Comparison of ENCODE assay signal across 13 cellular contexts in genomic region chr1:226972931-226973330, GRCh38. TPM values are rescaled to one million over a fixed set of nuclear protein-coding genes. Genes with fewer than 3 reads are reported as not detected.
DNase-seq lines count a peak whose midpoint lies in the region; ATAC-seq and TF ChIP-seq lines count a peak whose summit lies in the region.
"Had no signal": no experiment of that assay in that cellular context is flagged by ENCODE, and none has a peak within 500 bp of the region (broad histone marks: within the 10 kb centered on the region; RNA-seq: fewer than 3 reads in every experiment).

No MANE protein-coding gene starts in this region.

- H4K8ac ChIP-seq in neuronal stem cell (ENCODE audit: low read depth, low read length) = peak overlapping the region; percentile 52

- peaks cover 17% of the 10 kb centered on the region for H3K36me3 Mint-ChIP-seq in activated naive CD4-positive, alpha-beta T cell treated with anti-CD3 and anti-CD28 coated beads, Interleukin-2, amount 10 ng/mL, durations not matched to agents 7 days and 5 days

- H2AFZ ChIP-seq in neuronal stem cell (ENCODE audit: low read length) = no peak overlapping the region

- H3K4me1 ChIP-seq in heart left ventricle (peaks cover 0 to 58% (median 33%) of the 10 kb centered on the region in 12 donors), neuronal stem cell (ENCODE audit: control insufficient read depth in 2 of 2, insufficient read depth in 1 of 2, low read depth in 1 of 2, low read length in 2 of 2) (peaks cover 21 to 23% of the 10 kb centered on the region in 2 donors), uterus (peaks cover 10 to 19% of the 10 kb centered on the region in 2 donors)

- no peak overlapping the region for H2AK5ac ChIP-seq in neuronal stem cell (ENCODE audit: low read depth, low read length)

- DNase-seq in activated naive CD4-positive, alpha-beta T cell treated with anti-CD3 and anti-CD28 coated beads, Interleukin-2, amount 10 ng/mL, durations not matched to agents 7 days and 5 days = no peak
- DNase-seq in activated naive CD4-positive, alpha-beta T cell (lab: John Stamatoyannopoulos, UW) = no peak
- DNase-seq in heart left ventricle (peak in 3 of 5 donors; percentile 64 to 86 (median 78)), neuronal stem cell (ENCODE audit: low spot score) (no peak), uterus (no peak), NCI-H187 treated with DMSO at 0.1 percent for 48 hours (lab: John Stamatoyannopoulos, UW) (no peak), SIG-M5 (lab: John Stamatoyannopoulos, UW) (no peak)
- DNase-seq: activated CD4-positive, alpha-beta T cell treated with anti-CD3 and anti-CD28 coated beads, Interleukin-2, amount 10 ng/mL, durations not matched to agents 24 days and 14 days; activated T-cell treated with anti-CD3 and anti-CD28 coated beads, Interleukin-2, amount 50 U/mL, for 48 hours; effector CD8-positive, alpha-beta T cell; foreskin fibroblast had no signal

- H3K27me3 ChIP-seq in heart left ventricle (no peaks in the 10 kb centered on the region), neuronal stem cell (ENCODE audit: control insufficient read depth in 3 of 3, insufficient read depth in 3 of 3, low read depth in 1 of 3, low read length in 3 of 3) (no peaks in the 10 kb centered on the region), uterus (no peaks in the 10 kb centered on the region)

- TF ChIP-seq POLR2A in heart left ventricle (IDR thresholded peaks at IDR 0.05) = no peak
- no peak for TF ChIP-seq POLR2A in uterus (IDR thresholded peaks at IDR 0.05)

- CTCF ChIA-PET in activated naive CD4-positive, alpha-beta T cell treated with anti-CD3 and anti-CD28 coated beads, Interleukin-2, amount 10 ng/mL, durations not matched to agents 7 days and 5 days (lab: Charles Lee) = no interaction called here

- ATAC-seq in heart left ventricle = peak; percentile 45 to 67 (median 56)
- ATAC-seq in GM21619 (IDR thresholded peaks at IDR 0.05; ENCODE audit: unreplicated experiment) = no peak

- 63 to 79% (median 68%) methylated on average over 5 to 6 of the region's 6 CpGs for WGBS in heart left ventricle, 4 donors
- WGBS in neuronal stem cell (ENCODE audit: extremely low coverage in 2 of 2, insufficient read length in 2 of 2, insufficient replicate concordance in 1 of 2), 2 donors = no CpG with 5 or more reads among the region's 6 CpGs

- peak overlapping the region; percentile 80 for H3K23ac ChIP-seq in neuronal stem cell (ENCODE audit: low read depth, low read length, poor library complexity)

- intact Hi-C loops in heart left ventricle (cut with DNase I) (loop anchor here in 2 of 10 donors (2.0 to 10.0 kb wide), 2 partner anchors 52 to 58 kb away; no protein-coding TSS in a partner anchor), uterus (cut with DNase I; ENCODE audit: low total_unique reads) (no loop called here)

- no peak overlapping the region for H2BK12ac ChIP-seq in neuronal stem cell (ENCODE audit: low read length)

- H3K4ac ChIP-seq in neuronal stem cell (ENCODE audit: low read length) = peak overlapping the region; percentile 58

- H2BK15ac ChIP-seq in neuronal stem cell (ENCODE audit: low read length) = no peak overlapping the region

- H3K4me3 ChIP-seq in heart left ventricle = no peak overlapping the region
- H3K4me3 ChIP-seq in neuronal stem cell (ENCODE audit: low read length in 2 of 2) = no peak overlapping the region
- no peak overlapping the region for H3K4me3 ChIP-seq in uterus

- no peaks in the 10 kb centered on the region for H3K27me3 Mint-ChIP-seq in activated naive CD4-positive, alpha-beta T cell treated with anti-CD3 and anti-CD28 coated beads, Interleukin-2, amount 10 ng/mL, durations not matched to agents 7 days and 5 days
- H3K27me3 Mint-ChIP-seq: activated CD4-positive, alpha-beta T cell treated with anti-CD3 and anti-CD28 coated beads, Interleukin-2, amount 10 ng/mL, durations not matched to agents 24 days and 14 days; progenitor cell of endocrine pancreas had no signal

- TF ChIP-seq CTCF in heart left ventricle (IDR thresholded peaks at IDR 0.05) (no peak), uterus (IDR thresholded peaks at IDR 0.05) (no peak)

- H3K9me3 ChIP-seq in heart left ventricle (peaks cover 0 to 17% (median 0%) of the 10 kb centered on the region in 12 donors), neuronal stem cell (replicated peaks in 1 of 2; ENCODE audit: control insufficient read depth in 2 of 2, insufficient read depth in 1 of 2, low read depth in 1 of 2, low read length in 2 of 2) (peaks cover 5% of the 10 kb centered on the region in 2 donors), uterus (no peaks in the 10 kb centered on the region)

- no peak overlapping the region for H3K4me3 Mint-ChIP-seq in activated naive CD4-positive, alpha-beta T cell treated with anti-CD3 and anti-CD28 coated beads, Interleukin-2, amount 10 ng/mL, durations not matched to agents 7 days and 5 days
- H3K4me3 Mint-ChIP-seq: activated CD4-positive, alpha-beta T cell treated with anti-CD3 and anti-CD28 coated beads, Interleukin-2, amount 10 ng/mL, durations not matched to agents 24 days and 14 days had no signal

- no peak overlapping the region for H3K4me2 ChIP-seq in neuronal stem cell (ENCODE audit: insufficient read depth, low read length, poor library complexity, severe bottlenecking)

- peaks cover 5% of the 10 kb centered on the region for H3K79me1 ChIP-seq in neuronal stem cell (ENCODE audit: low read depth, low read length)

- H3K4me1 Mint-ChIP-seq in activated naive CD4-positive, alpha-beta T cell treated with anti-CD3 and anti-CD28 coated beads, Interleukin-2, amount 10 ng/mL, durations not matched to agents 7 days and 5 days = peaks cover 4% of the 10 kb centered on the region
- H3K4me1 Mint-ChIP-seq: activated CD4-positive, alpha-beta T cell treated with anti-CD3 and anti-CD28 coated beads, Interleukin-2, amount 10 ng/mL, durations not matched to agents 24 days and 14 days had no signal

- no peak overlapping the region for H4K91ac ChIP-seq in neuronal stem cell (ENCODE audit: low read depth, low read length, poor library complexity)

- H3K9me3 Mint-ChIP-seq in activated naive CD4-positive, alpha-beta T cell treated with anti-CD3 and anti-CD28 coated beads, Interleukin-2, amount 10 ng/mL, durations not matched to agents 7 days and 5 days = peaks cover 6% of the 10 kb centered on the region

- peak overlapping the region; percentile 49 for H3K14ac ChIP-seq in neuronal stem cell (ENCODE audit: low read length)

- H3K18ac ChIP-seq in neuronal stem cell (ENCODE audit: low read length) = no peak overlapping the region

- no peak overlapping the region for H2BK5ac ChIP-seq in neuronal stem cell (ENCODE audit: low read length)

- H3K27ac Mint-ChIP-seq in activated naive CD4-positive, alpha-beta T cell treated with anti-CD3 and anti-CD28 coated beads, Interleukin-2, amount 10 ng/mL, durations not matched to agents 7 days and 5 days = peak overlapping the region; percentile 26
- H3K27ac Mint-ChIP-seq: activated CD4-positive, alpha-beta T cell treated with anti-CD3 and anti-CD28 coated beads, Interleukin-2, amount 10 ng/mL, durations not matched to agents 24 days and 14 days; progenitor cell of endocrine pancreas had no signal

- H3K36me3 ChIP-seq in heart left ventricle = peaks cover 0 to 25% (median 13%) of the 10 kb centered on the region in 9 donors
- peaks cover 2 to 3% of the 10 kb centered on the region in 2 donors for H3K36me3 ChIP-seq in neuronal stem cell (replicated peaks in 1 of 2; ENCODE audit: control insufficient read depth in 2 of 2, insufficient read depth in 2 of 2, low read length in 2 of 2)
- no peaks in the 10 kb centered on the region for H3K36me3 ChIP-seq in uterus

- peak overlapping the region; percentile 30 for H3K9ac ChIP-seq in neuronal stem cell (ENCODE audit: low read depth, low read length, poor library complexity)

- H2BK120ac ChIP-seq in neuronal stem cell (ENCODE audit: low read depth, low read length) = no peak overlapping the region

- H3K27ac ChIP-seq in heart left ventricle (peak overlapping the region; percentile 80 to 97 (median 94)), neuronal stem cell (replicated peaks; ENCODE audit: low read length) (no peak overlapping the region), uterus (peak overlapping the region; percentile 89 to 94)

RNA-seq across cellular contexts. Expression of gene COQ8A, which starts 32.8 kb away (rescaled TPM):
- total RNA-seq in heart left ventricle = 100 to 1,000 TPM; 141 to 915 (median 310) TPM
- 100 to 1,000 TPM; 193 to 243 TPM for polyA plus RNA-seq in heart left ventricle
- polyA plus RNA-seq in neuronal stem cell (2013, experiment 1 of 2) = 9.2 TPM
- 8.8 TPM for polyA plus RNA-seq in neuronal stem cell (2013, experiment 2 of 2)
- total RNA-seq in uterus = 10 to 100 TPM; 22.8 to 41.7 (median 27.7) TPM

Comparison
In these comparisons a context has a peak if more than half of its experiments do, and no peak if none do; other contexts are left out.
1. DNase-seq: peak in heart left ventricle (3 of 5); none in activated naive CD4-positive, alpha-beta T cell treated with anti-CD3 and anti-CD28 coated beads, Interleukin-2, amount 10 ng/mL, durations not matched to agents 7 days and 5 days (single experiment), activated naive CD4-positive, alpha-beta T cell (0 of 4), neuronal stem cell (single experiment), uterus (0 of 2), NCI-H187 treated with DMSO at 0.1 percent for 48 hours (single experiment) and SIG-M5 (single experiment).